ENCODE assay signal across 8 cellular contexts in the genomic region with DNA sequence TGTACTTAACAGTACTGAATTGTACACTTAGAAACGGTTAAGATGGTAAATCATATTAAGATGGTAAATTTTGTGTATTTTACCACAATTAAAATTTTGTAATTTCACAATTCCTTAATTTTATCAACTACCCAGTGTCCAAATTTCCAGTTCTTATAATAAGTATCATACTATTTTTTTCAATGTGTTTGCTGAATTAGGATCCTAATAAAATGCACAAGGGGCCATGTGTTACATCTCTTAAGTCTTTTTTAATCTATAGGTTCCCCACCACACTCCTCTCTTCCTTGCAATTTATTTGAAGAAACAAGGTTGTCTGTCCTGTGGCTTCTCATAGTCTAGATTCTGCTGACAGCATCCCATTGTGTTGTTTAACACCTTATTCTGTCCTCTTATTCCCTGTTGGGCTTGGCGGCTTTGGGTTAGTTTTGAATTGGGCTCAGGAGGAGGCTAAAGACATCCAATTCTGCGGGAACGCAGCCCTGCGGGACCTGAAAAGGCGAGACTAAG. TPM values are rescaled to one million over a fixed set of nuclear protein-coding genes. Genes with fewer than 3 reads are reported as not detected.
A peak's percentile ranks its signal among the peaks of the same experiment; 100 is the strongest.
DNase-seq lines count a peak whose midpoint lies in the region; ATAC-seq and TF ChIP-seq lines count a peak whose summit lies in the region.

No MANE protein-coding gene starts in this region.

- H3K36me3 ChIP-seq in HUES6 (ENCODE audit: control insufficient read depth, insufficient read depth, low read length) (no peaks in the 10 kb centered on the region; the same call in 1 of the 2 replicates), neural cell (ENCODE audit: insufficient read depth, low read length) (no peaks in the 10 kb centered on the region)

- H3K4me1 ChIP-seq in HUES6 (ENCODE audit: control insufficient read depth, insufficient read depth, low read length), result no peaks in the 10 kb centered on the region; the same call in 1 of the 2 replicates

- TF ChIP-seq CTCF in choroid plexus epithelial cell (conservative IDR thresholded peaks at IDR 0.05; ENCODE audit: low read depth, low read length) (no peak), neural cell (IDR thresholded peaks at IDR 0.05; ENCODE audit: poor library complexity, severe bottlenecking) (no peak)

- H3K27me3 ChIP-seq in HUES6 (ENCODE audit: control insufficient read depth, insufficient read depth, low read length), result no peaks in the 10 kb centered on the region
- no peaks in the 10 kb centered on the region for H3K27me3 ChIP-seq in neural cell (ENCODE audit: insufficient read depth, low read depth, low read length)

- H3K79me2 ChIP-seq in neural cell (replicated peaks; ENCODE audit: insufficient read depth, low read length), result peaks cover 16% of the 10 kb centered on the region

- peak overlapping the region; percentile 65 for H3K4me2 ChIP-seq in neural cell (ENCODE audit: low read length)

- H3K4me3 ChIP-seq in HUES6 (ENCODE audit: low read depth, low read length) (peak overlapping the region; percentile 89), choroid plexus epithelial cell (ENCODE audit: low read depth, low read length) (peak overlapping the region; percentile 76), neural cell (ENCODE audit: low read length) (peak overlapping the region; percentile 81)

- peak overlapping the region; percentile 84 for H3K9ac ChIP-seq in HUES6 (ENCODE audit: low read length)
- peak overlapping the region; percentile 90 for H3K9ac ChIP-seq in neural cell (ENCODE audit: low read length)

- H3K9me3 ChIP-seq in HUES6 (ENCODE audit: control insufficient read depth, insufficient read depth, low read depth, low read length) (no peaks in the 10 kb centered on the region), neural cell (ENCODE audit: low read length) (no peaks in the 10 kb centered on the region)

- peak overlapping the region; percentile 60 for H2AFZ ChIP-seq in neural cell (ENCODE audit: low read depth, low read length)

- H3K9me2 ChIP-seq in neural cell (ENCODE audit: insufficient read depth, low read length), result no peaks in the 10 kb centered on the region

- TF ChIP-seq EP300 in neural cell (conservative IDR thresholded peaks at IDR 0.05; ENCODE audit: poor library complexity, severe bottlenecking), result no peak

- peak overlapping the region; percentile 87 for H3K27ac ChIP-seq in HUES6 (ENCODE audit: low read depth, low read length)
- H3K27ac ChIP-seq in neural cell (ENCODE audit: low read length), result peak overlapping the region; percentile 99

- intact Hi-C loops in Right ventricle myocardium inferior (cut with DNase I) (no loop called here), left cardiac atrium (cut with DNase I) (no loop called here), posterior cingulate gyrus (cut with DNase I) (loop anchor here (1.0 kb wide), 1 partner anchor 67 kb away; the partner anchor contains the start of gene TXLNG)

- H4K20me1 ChIP-seq in neural cell (ENCODE audit: insufficient read depth), result no peaks in the 10 kb centered on the region

- ATAC-seq in Right ventricle myocardium inferior (no peak), left cardiac atrium (no peak)

- TF ChIP-seq RAD21 in neural cell (conservative IDR thresholded peaks at IDR 0.05), result no peak

- DNase-seq in Right ventricle myocardium inferior (ENCODE audit: missing footprints) (peak; percentile 68), left cardiac atrium (no peak), choroid plexus epithelial cell (ENCODE audit: low read depth) (no peak), posterior cingulate gyrus (no peak), DMS153 (lab: John Stamatoyannopoulos, UW) (no peak), AG20443 (ENCODE audit: low spot score) (no peak)

- H3F3A ChIP-seq in neural cell (ENCODE audit: insufficient read depth, low read length, poor library complexity, severe bottlenecking), result no peaks in the 10 kb centered on the region

TF ChIP-seq in neural cell, 6 proteins besides CTCF, POLR2A, EP300 and RAD21:
- TF ChIP-seq TAF1 (IDR thresholded peaks at IDR 0.05; ENCODE audit: low read depth) (no peak), SMC3 (conservative IDR thresholded peaks at IDR 0.05; ENCODE audit: poor library complexity) (no peak), EZH2 (IDR thresholded peaks at IDR 0.05; ENCODE audit: borderline replicate concordance, insufficient read depth, low read length, poor library complexity, severe bottlenecking) (no peak), POLR2AphosphoS5 (IDR thresholded peaks at IDR 0.05) (no peak), REST (IDR thresholded peaks at IDR 0.05; ENCODE audit: borderline replicate concordance) (no peak), MXI1 (conservative IDR thresholded peaks at IDR 0.05; ENCODE audit: poor library complexity, severe bottlenecking) (no peak)

RNA-seq across cellular contexts. Expression of gene SYAP1, which starts 0.5 kb away (rescaled TPM):
- total RNA-seq in Right ventricle myocardium inferior, result 19.0 TPM
- total RNA-seq in left cardiac atrium, result 10 to 100 TPM; 15.6 to 25.3 TPM
- polyA plus RNA-seq in neural cell, result 13.3 and 14.4 TPM in 2 replicates
- 20.0 and 23.7 TPM in 2 replicates for polyA minus RNA-seq in neural cell

RNA-seq across cellular contexts. Expression of gene CTPS2, which starts 6.4 kb away (rescaled TPM):
- total RNA-seq in Right ventricle myocardium inferior, result 4.9 TPM
- total RNA-seq in left cardiac atrium, result 1 to 10 TPM; 5.1 to 6.2 TPM
- polyA plus RNA-seq in neural cell, result 17.1 and 18.9 TPM in 2 replicates
- polyA minus RNA-seq in neural cell, result 21.2 and 22.9 TPM in 2 replicates
